ENCODE assay signal across 29 cellular contexts in genomic region chr1:109954180-109954579, GRCh38. TPM values are rescaled to one million over a fixed set of nuclear protein-coding genes. Genes with fewer than 3 reads are reported as not detected.
A peak's percentile ranks its signal among the peaks of the same experiment; 100 is the strongest.
DNase-seq lines count a peak whose midpoint lies in the region; ATAC-seq, FAIRE-seq and TF ChIP-seq lines count a peak whose summit lies in the region.
"Had no signal": no experiment of that assay in that cellular context is flagged by ENCODE, and none has a peak within 500 bp of the region (broad histone marks: within the 10 kb centered on the region; RNA-seq: fewer than 3 reads in every experiment).

No MANE protein-coding gene starts in this region.

- FAIRE-seq in K562 (lab: Jason Lieb, UNC), result no peak
- FAIRE-seq: bronchial epithelial cell, GM19239, RCC 7860 had no signal

- H3K9ac ChIP-seq in K562 (ENCODE audit: insufficient read depth in 1 of 2, low read depth in 2 of 2, low read length in 2 of 2), result peak overlapping the region in 1 of 2 experiments; percentile 57; a peak in 1 of 4 replicates
- H3K9ac ChIP-seq: KMS-11 had no signal

- H3K27me3 ChIP-seq in Panc1 (ENCODE audit: control insufficient read depth, insufficient read depth, low read length) (no peaks in the 10 kb centered on the region), K562 (ENCODE audit: control insufficient read depth in 2 of 2, insufficient read depth in 2 of 2, low read length in 2 of 2) (no peaks in the 10 kb centered on the region), hepatocyte (no peaks in the 10 kb centered on the region), sigmoid colon (no peaks in the 10 kb centered on the region), A673 (replicated peaks; ENCODE audit: insufficient read depth, low read depth, low read length, poor library complexity) (no peaks in the 10 kb centered on the region)
- H3K27me3 ChIP-seq: esophagus squamous epithelium, stomach, tibial nerve had no signal

- H4K20me1 ChIP-seq in K562 (replicated peaks; ENCODE audit: control insufficient read depth, insufficient read depth, low read length), result no peaks in the 10 kb centered on the region
- no peaks in the 10 kb centered on the region for H4K20me1 ChIP-seq in hepatocyte (ENCODE audit: insufficient read depth, poor library complexity, severe bottlenecking)

- DNase-seq in Panc1 (ENCODE audit: low read depth, low spot score) (no peak), K562 (ENCODE audit: extremely low read depth in 1 of 4, low spot score in 3 of 4) (no peak), hepatocyte (ENCODE audit: low spot score) (peak; percentile 49), sigmoid colon (no peak), A673 (ENCODE audit: low spot score) (no peak)
- DNase-seq: activated CD4-positive, alpha-beta T cell treated with anti-CD3 and anti-CD28 coated beads, Interleukin-2, amount 50 U/mL, for 1 hour; activated CD8-positive, alpha-beta memory T cell treated with anti-CD3 and anti-CD28 coated beads, Interleukin-2, amount 10 ng/mL, durations not matched to agents 7 days and 5 days; activated naive CD4-positive, alpha-beta T cell treated with anti-CD3 and anti-CD28 coated beads for 36 hours; amygdala; CD4-positive, alpha-beta memory T cell; cortex of kidney; DMS 273 treated with DMSO at 0.1 percent for 48 hours; endodermal cell; esophagus squamous epithelium; mucosa of descending colon; NCI-H1436 treated with DMSO at 0.1 percent for 48 hours; NCI-H524; nephron progenitor cell; stimulated activated CD8-positive, alpha-beta memory T cell treated with anti-CD3 and anti-CD28 coated beads, Interleukin-4, amount 100 ng/mL, for 48 hours; stomach; T-helper 2 cell had no signal

- CTCF ChIA-PET in Panc1 (lab: Charles Lee), result interaction anchor here (0.6 kb wide), 1 partner anchor 192 kb away, joined by 3 read pairs; no protein-coding TSS in a partner anchor
- CTCF ChIA-PET in K562 (lab: Yijun Ruan, JAX; ENCODE audit: low intra/inter-chr PET ratio), result no interaction called here
- CTCF ChIA-PET in A673 (lab: Charles Lee), result no interaction called here

- H3K4me2 ChIP-seq in K562 (ENCODE audit: insufficient read depth, low read length) (no peak overlapping the region), hepatocyte (no peak overlapping the region)
- H3K4me2 ChIP-seq: KMS-11 had no signal

- 8% methylated on average over 1 of the region's 1 CpG for WGBS in K562 (ENCODE audit: insufficient coverage, low coverage, missing lambda C conversion rate)
- WGBS in hepatocyte (ENCODE audit: low lambda C conversion rate, missing lambda C conversion rate), result 14% methylated on average over 1 of the region's 1 CpG
- WGBS in sigmoid colon, 2 donors, result 52 to 81% methylated on average over 1 of the region's 1 CpG

- no peak for TF ChIP-seq RAD21 in K562 (CRISPR knock-in tag; conservative IDR thresholded peaks at IDR 0.05 in 1 of 2, IDR thresholded peaks at IDR 0.05 in 1 of 2)

- peak overlapping the region; percentile 78 for H2AFZ ChIP-seq in K562 (ENCODE audit: low read depth, low read length)
- H2AFZ ChIP-seq in hepatocyte, result no peak overlapping the region

- TF ChIP-seq CTCF in Panc1 (IDR thresholded peaks at IDR 0.05) (no peak), K562 (IDR thresholded peaks at IDR 0.05 in 2 of 3, conservative IDR thresholded peaks at IDR 0.05 in 1 of 3; ENCODE audit: insufficient read depth in 2 of 3, low read depth in 1 of 3, low read length in 3 of 3) (no peak), hepatocyte (IDR thresholded peaks at IDR 0.05; ENCODE audit: poor library complexity) (no peak), sigmoid colon (IDR thresholded peaks at IDR 0.05) (no peak), A673 (conservative IDR thresholded peaks at IDR 0.05; ENCODE audit: low read depth, low read length) (no peak)

- BruUV-seq in Panc1 (replicated peaks; lab: Mats Ljungman, UMichigan), result no TSS peak
- no TSS peak for BruUV-seq in K562 (replicated peaks; lab: Mats Ljungman, UMichigan)
- BruUV-seq in A673 (replicated peaks; lab: Mats Ljungman, UMichigan), result no TSS peak

- no peaks in the 10 kb centered on the region for H3K79me2 ChIP-seq in K562 (ENCODE audit: control insufficient read depth, insufficient read depth, low read length)
- no peaks in the 10 kb centered on the region for H3K79me2 ChIP-seq in hepatocyte

- H3K27ac ChIP-seq in Panc1 (ENCODE audit: low read length) (peak overlapping the region; percentile 83), K562 (ENCODE audit: extremely low read depth, low read depth, low read length) (peak overlapping the region; percentile 39; the same call in 2 of the 3 replicates), hepatocyte (peak overlapping the region; percentile 52), sigmoid colon (peak overlapping the region in 3 of 4 donors; percentile 41 to 77 (median 70)), A673 (ENCODE audit: low read depth, low read length, poor library complexity, severe bottlenecking) (no peak overlapping the region)
- H3K27ac ChIP-seq: esophagus squamous epithelium, KMS-11, tibial nerve had no signal

- no peak for ATAC-seq in Panc1
- peak; percentile 48; the same call in 2 of the 3 replicates for ATAC-seq in K562
- ATAC-seq in HG03159 (IDR thresholded peaks at IDR 0.05; ENCODE audit: unreplicated experiment), result no peak
- no peak for ATAC-seq in GM21737 (IDR thresholded peaks at IDR 0.05; ENCODE audit: unreplicated experiment)
- no peak for ATAC-seq in HG03442 (IDR thresholded peaks at IDR 0.05; ENCODE audit: unreplicated experiment)
- ATAC-seq: activated CD8-positive, alpha-beta memory T cell treated with anti-CD3 and anti-CD28 coated beads, Interleukin-2, amount 10 ng/mL, durations not matched to agents 7 days and 5 days; mucosa of descending colon had no signal

- H3K9me1 ChIP-seq in K562 (ENCODE audit: control insufficient read depth, insufficient read depth, low read length), result no peaks in the 10 kb centered on the region

- peaks cover 28% of the 10 kb centered on the region for H3K4me1 ChIP-seq in Panc1 (ENCODE audit: control insufficient read depth, insufficient read depth, low read length)
- peaks cover 0 to 12% of the 10 kb centered on the region in 2 experiments; a peak in 4 of 5 replicates for H3K4me1 ChIP-seq in K562 (replicated peaks in 1 of 2; ENCODE audit: control insufficient read depth in 2 of 2, insufficient read depth in 2 of 2, low read length in 2 of 2)
- peaks cover 13% of the 10 kb centered on the region for H3K4me1 ChIP-seq in hepatocyte (ENCODE audit: insufficient read depth)
- H3K4me1 ChIP-seq in sigmoid colon, result peaks cover 0 to 47% (median 29%) of the 10 kb centered on the region in 4 donors
- H3K4me1 ChIP-seq in A673 (ENCODE audit: insufficient read depth, low read length, poor library complexity, severe bottlenecking), result no peaks in the 10 kb centered on the region
- H3K4me1 ChIP-seq: esophagus squamous epithelium, tibial nerve had no signal

- no peaks in the 10 kb centered on the region for H3K36me3 ChIP-seq in Panc1 (ENCODE audit: control insufficient read depth, insufficient read depth, low read length)
- no peaks in the 10 kb centered on the region for H3K36me3 ChIP-seq in K562 (ENCODE audit: control insufficient read depth, insufficient read depth, low read length)
- no peaks in the 10 kb centered on the region for H3K36me3 ChIP-seq in hepatocyte (replicated peaks; ENCODE audit: insufficient read depth, low read depth)
- no peaks in the 10 kb centered on the region for H3K36me3 ChIP-seq in sigmoid colon
- H3K36me3 ChIP-seq in A673 (ENCODE audit: insufficient read depth, low read length, poor library complexity, severe bottlenecking), result no peaks in the 10 kb centered on the region
- H3K36me3 ChIP-seq: esophagus squamous epithelium, stomach, tibial nerve had no signal

- H3K9me2 ChIP-seq in hepatocyte (replicated peaks; ENCODE audit: insufficient read depth), result no peaks in the 10 kb centered on the region

- TF ChIP-seq POLR2A in K562 (conservative IDR thresholded peaks at IDR 0.05), result no peak
- TF ChIP-seq POLR2A in sigmoid colon (IDR thresholded peaks at IDR 0.05), result no peak

- in situ Hi-C loops in Panc1 (cut with HindIII; ENCODE audit: low pct_unique_long_range_greater_than_20kb, low sequenced_read_pairs), result no loop called here
- in situ Hi-C loops in K562 (cut with MboI), result no loop called here

- H3K4me3 ChIP-seq in Panc1 (ENCODE audit: low read depth in 2 of 2, low read length in 2 of 2), result no peak overlapping the region
- H3K4me3 ChIP-seq in K562, result no peak overlapping the region
- no peak overlapping the region for H3K4me3 ChIP-seq in hepatocyte
- H3K4me3 ChIP-seq in sigmoid colon, result no peak overlapping the region
- H3K4me3 ChIP-seq in A673 (ENCODE audit: low read depth, low read length, poor library complexity, severe bottlenecking), result no peak overlapping the region
- H3K4me3 ChIP-seq: esophagus squamous epithelium, mucosa of descending colon, stomach, tibial nerve had no signal

- H3K9me3 ChIP-seq in Panc1 (ENCODE audit: control insufficient read depth, insufficient read depth, low read depth, low read length) (0 out of 2 replicates have a peak, but pooled peaks cover 3% of the 10 kb centered on the region), K562 (replicated peaks; ENCODE audit: control insufficient read depth, insufficient read depth, low read depth, low read length) (no peaks in the 10 kb centered on the region), hepatocyte (ENCODE audit: low read depth) (no peaks in the 10 kb centered on the region), sigmoid colon (no peaks in the 10 kb centered on the region), A673 (ENCODE audit: low read depth, low read length, poor library complexity, severe bottlenecking) (no peaks in the 10 kb centered on the region)
- H3K9me3 ChIP-seq: esophagus squamous epithelium, mucosa of descending colon, stomach, tibial nerve had no signal

- intact Hi-C loops in Panc1 (cut with micrococcal nuclease; ENCODE audit: unreplicated experiment), result no loop called here
- intact Hi-C loops in K562 (cut with micrococcal nuclease), result no loop called here
- intact Hi-C loops in sigmoid colon (cut with DNase I), result no loop called here
- intact Hi-C loops in A673 (cut with micrococcal nuclease; ENCODE audit: unreplicated experiment), result no loop called here

- TF ChIP-seq EP300 in K562 (IDR thresholded peaks at IDR 0.05; ENCODE audit: low read length) (no peak), sigmoid colon (IDR thresholded peaks at IDR 0.05) (peak in 1 of 4 donors; percentile 53)

- POLR2A ChIA-PET in Panc1 (lab: Charles Lee) (no interaction called here), K562 (lab: Yijun Ruan, JAX) (interaction anchor here (0.6 to 2.9 kb wide), 3 partner anchors 11 to 27 kb away, joined by 4 to 8 read pairs (median 4); no protein-coding TSS in a partner anchor), A673 (lab: Charles Lee; ENCODE audit: low non-redundant PET) (no interaction called here)

RNA-seq across cellular contexts. Expression of gene AHCYL1, which starts 30.4 kb away (rescaled TPM):
- total RNA-seq in Panc1 (2021; ENCODE audit: unreplicated experiment) (174 TPM), K562 (2014; rRNA removed) (39.8 and 40.1 TPM in 2 replicates), K562 (2014; rRNA removed; fragmentation: Illumina TruSeq; extraction: Trizol) (44.5 and 49.8 TPM in 2 replicates), K562 (2015; rRNA removed; fragmentation: Illumina TruSeq; extraction: Trizol) (40.5 and 40.9 TPM in 2 replicates), K562 (2021) (75.5 and 84.9 TPM in 2 replicates), hepatocyte (49.2 and 56.2 TPM in 2 replicates), sigmoid colon (10 to 100 TPM; 58.2 to 76.7 (median 73.4) TPM), A673 (2021) (89.6 and 107 TPM in 2 replicates)
- polyA plus RNA-seq in Panc1 (2012; ENCODE audit: insufficient read length), result 148 TPM
- total RNA-seq in K562 (2011; cell fraction: chromatin; rRNA removed; ENCODE audit: low replicate concordance), result 86.0 and 94.1 TPM in 2 replicates
- total RNA-seq in K562 (2011; cell fraction: nucleolus; rRNA removed), result 41.9 and 46.3 TPM in 2 replicates
- 65.2 and 107 TPM in 2 replicates for total RNA-seq in K562 (2011; cell fraction: nucleoplasm; rRNA removed)
- polyA plus RNA-seq in K562 (2011; rRNA removed) (96.4 and 118 TPM in 2 replicates), K562 (2014; fragmentation: Illumina TruSeq; extraction: Trizol) (75.5 and 83.7 TPM in 2 replicates), K562 (2014; fragmentation: Nextera tagmentation; extraction: Ambion mirVana) (10 to 100 TPM; 27.3 to 32.9 TPM), K562 (2014; rRNA removed) (53.4 and 56.3 TPM in 2 replicates), hepatocyte (88.4 and 97.6 TPM in 2 replicates), sigmoid colon (10 to 100 TPM; 42.6 to 57.3 (median 49.1) TPM)
- 57.9 and 73.1 TPM in 2 replicates for polyA plus RNA-seq in K562 (2011; cell fraction: cytosol; rRNA removed)
- polyA plus RNA-seq in K562 (2011; cell fraction: nucleus; rRNA removed), result 97.2 and 104 TPM in 2 replicates
- 84.4 and 103 TPM in 2 replicates for polyA plus RNA-seq in K562 (2012)
- 87.3 and 94.7 TPM in 2 replicates for polyA minus RNA-seq in K562 (2011; rRNA and poly(A)+ RNA removed)
- polyA minus RNA-seq in K562 (2011; cell fraction: cytosol; rRNA and poly(A)+ RNA removed), result 52.4 and 62.1 TPM in 2 replicates
- 32.6 and 50.8 TPM in 2 replicates for polyA minus RNA-seq in K562 (2011; cell fraction: nucleus; rRNA and poly(A)+ RNA removed)

RNA-seq across cellular contexts. Expression of gene CSF1, which starts 43.5 kb away (rescaled TPM):
- total RNA-seq in Panc1 (2021; ENCODE audit: unreplicated experiment) (217 TPM), K562 (2014; rRNA removed) (2.8 and 5.9 TPM in 2 replicates), K562 (2014; rRNA removed; fragmentation: Illumina TruSeq; extraction: Trizol) (1.6 TPM in 2 replicates), K562 (2015; rRNA removed; fragmentation: Illumina TruSeq; extraction: Trizol) (2.4 and 3.4 TPM in 2 replicates), K562 (2021) (6.7 and 6.8 TPM in 2 replicates), hepatocyte (9.1 and 9.4 TPM in 2 replicates), sigmoid colon (100 to 1,000 TPM in 1 of 4 donors, 10 to 100 TPM in 3; 21.8 to 118 (median 47.5) TPM), A673 (2021) (4.9 and 7.2 TPM in 2 replicates)
- polyA plus RNA-seq in Panc1 (2012; ENCODE audit: insufficient read length), result 109 TPM
- total RNA-seq in K562 (2011; cell fraction: chromatin; rRNA removed; ENCODE audit: low replicate concordance), result 11.8 and 30.8 TPM in 2 replicates
- 17.2 and 24.8 TPM in 2 replicates for total RNA-seq in K562 (2011; cell fraction: nucleolus; rRNA removed)
- total RNA-seq in K562 (2011; cell fraction: nucleoplasm; rRNA removed), result 16.3 and 18.2 TPM in 2 replicates
- polyA plus RNA-seq in K562 (2011; rRNA removed) (6.9 and 11.8 TPM in 2 replicates), K562 (2014; fragmentation: Illumina TruSeq; extraction: Trizol) (3.8 and 4.8 TPM in 2 replicates), K562 (2014; fragmentation: Nextera tagmentation; extraction: Ambion mirVana) (under 1 TPM; 0.18 to 0.23 TPM), K562 (2014; rRNA removed) (2.7 and 4.3 TPM in 2 replicates), hepatocyte (13.5 and 19.1 TPM in 2 replicates), sigmoid colon (10 to 100 TPM in 1 of 3 donors, 1 to 10 TPM in 2; 3.0 to 15.0 (median 3.7) TPM)
- polyA plus RNA-seq in K562 (2011; cell fraction: cytosol; rRNA removed), result 4.6 and 12.6 TPM in 2 replicates
- polyA plus RNA-seq in K562 (2011; cell fraction: nucleus; rRNA removed), result 12.5 and 39.9 TPM in 2 replicates
- polyA plus RNA-seq in K562 (2012), result 4.7 and 8.6 TPM in 2 replicates
- polyA minus RNA-seq in K562 (2011; rRNA and poly(A)+ RNA removed), result 3.9 and 8.8 TPM in 2 replicates
- polyA minus RNA-seq in K562 (2011; cell fraction: cytosol; rRNA and poly(A)+ RNA removed), result 8.5 and 11.6 TPM in 2 replicates
- polyA minus RNA-seq in K562 (2011; cell fraction: nucleus; rRNA and poly(A)+ RNA removed), result 5.1 and 13.7 TPM in 2 replicates
